ENCODE assay signal across 8 cellular contexts in genomic region chr1:224356685-224357625, GRCh38. TPM values are rescaled to one million over a fixed set of nuclear protein-coding genes. Genes with fewer than 3 reads are reported as not detected.
DNase-seq lines count a peak whose midpoint lies in the region; ATAC-seq and TF ChIP-seq lines count a peak whose summit lies in the region.

Gene CNIH4, plus strand, starts transcription at chr1:224356879. Its CDS starts 46 bp downstream, at chr1:224356925.

- H3K36me3 Mint-ChIP-seq in T-helper 17 cell (ENCODE audit: low read depth), result peaks cover 7% of the 10 kb centered on the region

- H3K4me3 ChIP-seq in prostate gland, result peak within 1 kb of the TSS; percentile 79 to 91
- H3K4me3 ChIP-seq in urinary bladder (ENCODE audit: low read depth, low read length), result peak within 1 kb of the TSS; percentile 72

- no peaks in the 10 kb centered on the region for H3K27me3 Mint-ChIP-seq in T-helper 17 cell

- H3K4me1 Mint-ChIP-seq in T-helper 17 cell, result peaks cover 35% of the 10 kb centered on the region

- intact Hi-C loops in left ventricle myocardium superior (cut with micrococcal nuclease) (no loop called here), prostate gland (cut with DNase I) (loop anchor here (10.0 kb wide), 1 partner anchor 98 kb away; no protein-coding TSS in a partner anchor)

- H3K9me3 ChIP-seq in T-helper 17 cell (ENCODE audit: control insufficient read depth, low read length, poor library complexity, severe bottlenecking) (no peaks in the 10 kb centered on the region), prostate gland (no peaks in the 10 kb centered on the region)

- H3K36me3 ChIP-seq in prostate gland, result no peaks in the 10 kb centered on the region
- no peaks in the 10 kb centered on the region for H3K36me3 ChIP-seq in urinary bladder (ENCODE audit: insufficient read depth)

- WGBS in prostate gland, result under 1% methylated on average over 78 of the region's 78 CpGs
- WGBS in urinary bladder, result under 1% methylated on average over 78 of the region's 78 CpGs

- H3K27ac ChIP-seq in prostate gland (peak within 1 kb of the TSS; percentile 80 to 88), urinary bladder (ENCODE audit: low read depth) (peak within 1 kb of the TSS; percentile 78)

- H3K27ac Mint-ChIP-seq in T-helper 17 cell, result peak within 1 kb of the TSS; percentile 95

- no peaks in the 10 kb centered on the region for H3K27me3 ChIP-seq in prostate gland (replicated peaks; ENCODE audit: insufficient read depth)

- in situ Hi-C loops in GM13977 (cut with MboI; ENCODE audit: low pct_unique_long_range_greater_than_20kb, low sequenced_read_pairs, unreplicated experiment), result no loop called here

- peak within 1 kb of the TSS; percentile 95 for H3K4me3 Mint-ChIP-seq in T-helper 17 cell

- TF ChIP-seq CTCF in GM13977 (IDR thresholded peaks at IDR 0.05; ENCODE audit: extremely low read depth, insufficient read depth, missing control alignments) (no peak), prostate gland (IDR thresholded peaks at IDR 0.05) (no peak)

- DNase-seq in GM13977 (ENCODE audit: low spot score) (peak; percentile 97), NCI-H1694 (lab: John Stamatoyannopoulos, UW) (peak; percentile 95), T-helper 17 cell (peak; percentile 85 to 86 (median 85)), amygdala (lab: John Stamatoyannopoulos, UW) (peak; percentile 44 to 97 (median 84)), left ventricle myocardium superior (peak; percentile 94), prostate gland (ENCODE audit: low spot score) (peak; percentile 95)

- H3K4me1 ChIP-seq in prostate gland (replicated peaks), result no peaks in the 10 kb centered on the region
- H3K4me1 ChIP-seq in urinary bladder (ENCODE audit: insufficient read depth), result no peaks in the 10 kb centered on the region

- TF ChIP-seq POLR2A in prostate gland (IDR thresholded peaks at IDR 0.05), result peak; percentile 95

- ATAC-seq in HG02884 (IDR thresholded peaks at IDR 0.05; ENCODE audit: unreplicated experiment) (peak; percentile 97), T-helper 17 cell (peak; percentile 99), left ventricle myocardium superior (peak; percentile 98)

RNA-seq across cellular contexts. Expression of gene CNIH4, which starts in this region (rescaled TPM):
- total RNA-seq in T-helper 17 cell (10 to 100 TPM; 19.1 to 24.1 TPM), left ventricle myocardium superior (26.3 TPM), prostate gland (10 to 100 TPM; 14.5 to 31.5 TPM), urinary bladder (56.4 TPM)
- 59.1 TPM for polyA plus RNA-seq in urinary bladder

Comparison
In these comparisons a context has a peak if more than half of its experiments do, and no peak if none do; other contexts are left out.
1. Peak in every context shown above with its lines: DNase-seq, ATAC-seq, H3K4me3 ChIP-seq and H3K27ac ChIP-seq.